Comparison of ENCODE assay signal across 7 cellular contexts in genomic region chr17:57898487-57899311, GRCh38. TPM values are rescaled to one million over a fixed set of nuclear protein-coding genes. Genes with fewer than 3 reads are reported as not detected.
DNase-seq lines count a peak whose midpoint lies in the region; ATAC-seq and TF ChIP-seq lines count a peak whose summit lies in the region.

No MANE protein-coding gene starts in this region.

- no peaks in the 10 kb centered on the region for H3K27me3 Mint-ChIP-seq in endodermal cell (ENCODE audit: insufficient read depth)
- H3K27me3 Mint-ChIP-seq in activated CD8-positive, alpha-beta memory T cell treated with anti-CD3 and anti-CD28 coated beads, Interleukin-2, amount 10 ng/mL, durations not matched to agents 7 days and 5 days, result no peaks in the 10 kb centered on the region

- H3K27ac ChIP-seq in endodermal cell (ENCODE audit: low read depth, low read length), result peak overlapping the region; percentile 99
- H3K27ac ChIP-seq in urinary bladder (ENCODE audit: low read depth), result peak overlapping the region; percentile 84

- H3K27me3 ChIP-seq in endodermal cell (ENCODE audit: control insufficient read depth, insufficient read depth, low read length, poor library complexity, severe bottlenecking), result no peaks in the 10 kb centered on the region

- peaks cover 57% of the 10 kb centered on the region for H3K4me1 Mint-ChIP-seq in endodermal cell
- peaks cover 28% of the 10 kb centered on the region for H3K4me1 Mint-ChIP-seq in activated CD8-positive, alpha-beta memory T cell treated with anti-CD3 and anti-CD28 coated beads, Interleukin-2, amount 10 ng/mL, durations not matched to agents 7 days and 5 days

- ATAC-seq in activated CD8-positive, alpha-beta memory T cell treated with anti-CD3 and anti-CD28 coated beads, Interleukin-2, amount 10 ng/mL, durations not matched to agents 7 days and 5 days, result no peak

- peak overlapping the region; percentile 92 for H3K27ac Mint-ChIP-seq in endodermal cell
- H3K27ac Mint-ChIP-seq in activated CD8-positive, alpha-beta memory T cell treated with anti-CD3 and anti-CD28 coated beads, Interleukin-2, amount 10 ng/mL, durations not matched to agents 7 days and 5 days, result no peak overlapping the region

- CTCF ChIA-PET in activated CD8-positive, alpha-beta memory T cell treated with anti-CD3 and anti-CD28 coated beads, Interleukin-2, amount 10 ng/mL, durations not matched to agents 7 days and 5 days (lab: Charles Lee), result interaction anchor here (1.6 to 2.3 kb wide), 3 partner anchors 98 to 274 kb away, joined by 5 to 8 read pairs (median 5); no protein-coding TSS in a partner anchor

- H3K4me3 ChIP-seq in endodermal cell (ENCODE audit: low read length) (no peak overlapping the region), urinary bladder (ENCODE audit: low read depth, low read length) (no peak overlapping the region)

- WGBS in endodermal cell (ENCODE audit: insufficient coverage in 1 of 2, insufficient read length in 1 of 2), 2 experiments, result 70% methylated on average over 9 of the region's 9 CpGs; no CpG with 5 or more reads in 1 of the 2 experiments
- 24% methylated on average over 9 of the region's 9 CpGs for WGBS in urinary bladder

- TF ChIP-seq CTCF in endodermal cell (conservative IDR thresholded peaks at IDR 0.05), result no peak

- no peak overlapping the region for H3K4me3 Mint-ChIP-seq in endodermal cell
- no peak overlapping the region for H3K4me3 Mint-ChIP-seq in activated CD8-positive, alpha-beta memory T cell treated with anti-CD3 and anti-CD28 coated beads, Interleukin-2, amount 10 ng/mL, durations not matched to agents 7 days and 5 days

- H3K4me1 ChIP-seq in endodermal cell (ENCODE audit: control insufficient read depth, insufficient read depth, low read length), result peaks cover 39% of the 10 kb centered on the region
- H3K4me1 ChIP-seq in urinary bladder (ENCODE audit: insufficient read depth), result peaks cover 4% of the 10 kb centered on the region

- no peaks in the 10 kb centered on the region for H3K9me3 Mint-ChIP-seq in endodermal cell
- H3K9me3 Mint-ChIP-seq in activated CD8-positive, alpha-beta memory T cell treated with anti-CD3 and anti-CD28 coated beads, Interleukin-2, amount 10 ng/mL, durations not matched to agents 7 days and 5 days (ENCODE audit: low read depth), result no peaks in the 10 kb centered on the region

- DNase-seq in NCI-H69 (lab: John Stamatoyannopoulos, UW) (peak; percentile 86), endodermal cell (peak; percentile 96), midbrain (lab: John Stamatoyannopoulos, UW) (peak; percentile 76), NCI-H2107 treated with DMSO at 0.1 percent for 48 hours (lab: John Stamatoyannopoulos, UW; ENCODE audit: unreplicated experiment) (no peak), COLO829 (ENCODE audit: low spot score) (no peak)
- DNase-seq in activated CD8-positive, alpha-beta memory T cell treated with anti-CD3 and anti-CD28 coated beads, Interleukin-2, amount 10 ng/mL, durations not matched to agents 7 days and 5 days, result no peak

- H3K36me3 Mint-ChIP-seq in endodermal cell (ENCODE audit: low read depth), result no peaks in the 10 kb centered on the region
- H3K36me3 Mint-ChIP-seq in activated CD8-positive, alpha-beta memory T cell treated with anti-CD3 and anti-CD28 coated beads, Interleukin-2, amount 10 ng/mL, durations not matched to agents 7 days and 5 days, result no peaks in the 10 kb centered on the region

- no peaks in the 10 kb centered on the region for H3K9me3 ChIP-seq in endodermal cell (ENCODE audit: control insufficient read depth, low read length)

- H3K36me3 ChIP-seq in endodermal cell (ENCODE audit: control insufficient read depth, insufficient read depth, low read length) (no peaks in the 10 kb centered on the region), urinary bladder (ENCODE audit: insufficient read depth) (no peaks in the 10 kb centered on the region)

- peak overlapping the region; percentile 28 for H3K9ac ChIP-seq in endodermal cell (ENCODE audit: extremely low read depth, low read length, poor library complexity, severe bottlenecking)

RNA-seq across cellular contexts. Expression of gene MRPS23, which starts 48.9 kb away (rescaled TPM):
- total RNA-seq in endodermal cell (10 to 100 TPM; 43.9 to 49.2 TPM), urinary bladder (17.3 TPM)
- polyA plus RNA-seq in endodermal cell (2013, experiment 1 of 2), result 40.1 TPM
- 41.1 TPM for polyA plus RNA-seq in endodermal cell (2013, experiment 2 of 2)
- 41.2 TPM for polyA plus RNA-seq in urinary bladder
- 10 to 100 TPM; 39.4 to 49.4 TPM for total RNA-seq in activated CD8-positive, alpha-beta memory T cell treated with anti-CD3 and anti-CD28 coated beads, Interleukin-2, amount 10 ng/mL, durations not matched to agents 7 days and 5 days

RNA-seq across cellular contexts. Expression of gene CUEDC1, which starts 56.5 kb away (rescaled TPM):
- 10 to 100 TPM; 11.0 to 18.7 TPM for total RNA-seq in endodermal cell
- polyA plus RNA-seq in endodermal cell (2013, experiment 1 of 2), result 43.5 TPM
- 39.6 TPM for polyA plus RNA-seq in endodermal cell (2013, experiment 2 of 2)
- 14.9 TPM for total RNA-seq in urinary bladder
- 57.1 TPM for polyA plus RNA-seq in urinary bladder
- total RNA-seq in activated CD8-positive, alpha-beta memory T cell treated with anti-CD3 and anti-CD28 coated beads, Interleukin-2, amount 10 ng/mL, durations not matched to agents 7 days and 5 days, result not detected

Comparison
In these comparisons a context has a peak if more than half of its experiments do, and no peak if none do; other contexts are left out.
1. DNase-seq: peak in NCI-H69 (single experiment), endodermal cell (single experiment) and midbrain (single experiment); none in activated CD8-positive, alpha-beta memory T cell treated with anti-CD3 and anti-CD28 coated beads, Interleukin-2, amount 10 ng/mL, durations not matched to agents 7 days and 5 days (single experiment), NCI-H2107 treated with DMSO at 0.1 percent for 48 hours (single experiment) and COLO829 (single experiment).
2. RNA of gene CUEDC1, which starts 56.5 kb away (total RNA-seq): 11.0 to 18.7 TPM in endodermal cell and 14.9 TPM in urinary bladder (single experiment); not detected in activated CD8-positive, alpha-beta memory T cell treated with anti-CD3 and anti-CD28 coated beads, Interleukin-2, amount 10 ng/mL, durations not matched to agents 7 days and 5 days; every median in the first group is over 4 times any median in the second.